ENCODE assay signal across 9 cellular contexts in the genomic region with DNA sequence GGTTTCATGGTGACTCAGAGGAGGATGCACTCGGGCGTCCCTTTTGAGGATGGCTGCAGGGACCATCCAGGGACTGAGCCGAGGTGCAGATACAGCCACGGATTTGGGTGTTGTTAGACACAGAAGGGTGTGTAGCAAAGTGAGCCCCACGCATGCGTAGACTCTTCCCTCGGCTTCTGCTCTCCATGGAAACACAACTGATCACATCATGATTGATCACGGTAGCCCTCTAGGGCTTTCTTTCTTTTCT. TPM values are rescaled to one million over a fixed set of nuclear protein-coding genes. Genes with fewer than 3 reads are reported as not detected.
DNase-seq lines count a peak whose midpoint lies in the region; ATAC-seq, FAIRE-seq and TF ChIP-seq lines count a peak whose summit lies in the region.
"Had no signal": no experiment of that assay in that cellular context is flagged by ENCODE, and none has a peak within 500 bp of the region (broad histone marks: within the 10 kb centered on the region; RNA-seq: fewer than 3 reads in every experiment).

No MANE protein-coding gene starts in this region.

- no peaks in the 10 kb centered on the region for H3K9me1 ChIP-seq in keratinocyte (ENCODE audit: control insufficient read depth, extremely low read depth, insufficient read depth, low read length)

- intact Hi-C loops in Caco-2 (cut with micrococcal nuclease; ENCODE audit: unreplicated experiment): loop anchor here (1.0 kb wide), 1 partner anchor 42 kb away; no protein-coding TSS in a partner anchor
- intact Hi-C loops in ascending aorta (cut with DNase I): no loop called here

- no peaks in the 10 kb centered on the region for H3K9me3 ChIP-seq in Caco-2
- no peaks in the 10 kb centered on the region for H3K9me3 ChIP-seq in HEK293 (ENCODE audit: control insufficient read depth, insufficient read depth, low read depth, low read length)
- no peaks in the 10 kb centered on the region for H3K9me3 ChIP-seq in ascending aorta
- no peaks in the 10 kb centered on the region for H3K9me3 ChIP-seq in keratinocyte (ENCODE audit: control insufficient read depth, low read depth, low read length)

- no peak for ATAC-seq in HG03135 (IDR thresholded peaks at IDR 0.05; ENCODE audit: unreplicated experiment)

- no peaks in the 10 kb centered on the region for H4K20me1 ChIP-seq in keratinocyte (ENCODE audit: control insufficient read depth, extremely low read depth, insufficient read depth, low read length)

- POLR2A ChIA-PET in Caco-2 (lab: Charles Lee): no interaction called here
- POLR2A ChIA-PET in HEK293 (lab: Yijun Ruan, JAX): no interaction called here

- H3K36me3 ChIP-seq in Caco-2 (ENCODE audit: control insufficient read depth, insufficient read depth, low read length): no peaks in the 10 kb centered on the region
- no peaks in the 10 kb centered on the region for H3K36me3 ChIP-seq in HEK293 (ENCODE audit: control insufficient read depth in 2 of 2, insufficient read depth in 1 of 2, low read length in 2 of 2)
- no peaks in the 10 kb centered on the region for H3K36me3 ChIP-seq in ascending aorta
- H3K36me3 ChIP-seq in keratinocyte (ENCODE audit: control insufficient read depth in 2 of 2, extremely low read depth in 1 of 2, insufficient read depth in 2 of 2, low read length in 2 of 2): no peaks in the 10 kb centered on the region

- peaks cover 7% of the 10 kb centered on the region for H3K27me3 Mint-ChIP-seq in Caco-2 (ENCODE audit: insufficient read depth, unreplicated experiment)
- H3K27me3 Mint-ChIP-seq in stimulated activated naive CD8-positive, alpha-beta T cell treated with anti-CD3 and anti-CD28 coated beads, Interleukin-15, Interleukin-2, amounts not matched to agents 100 ng/mL and 50 ng/mL, for 24 hours: peaks cover 84% of the 10 kb centered on the region

- in situ Hi-C loops in KBM-7 (cut with MboI; ENCODE audit: low pct_unique_long_range_greater_than_20kb, low sequenced_read_pairs): no loop called here

- peak overlapping the region; percentile 80 for H3K27ac Mint-ChIP-seq in Caco-2 (ENCODE audit: unreplicated experiment)
- H3K27ac Mint-ChIP-seq in stimulated activated naive CD8-positive, alpha-beta T cell treated with anti-CD3 and anti-CD28 coated beads, Interleukin-15, Interleukin-2, amounts not matched to agents 100 ng/mL and 50 ng/mL, for 24 hours: peak overlapping the region; percentile 93

- CTCF ChIA-PET in Caco-2 (lab: Charles Lee): no interaction called here
- CTCF ChIA-PET in HEK293 (lab: Yijun Ruan, JAX): no interaction called here

- dilution Hi-C loops in keratinocyte (cut with MboI; ENCODE audit: extremely low pct_ligation_motif_present, low sequenced_read_pairs): no loop called here

- peak overlapping the region; percentile 69 for H3K9ac ChIP-seq in keratinocyte (ENCODE audit: control insufficient read depth, extremely low read depth, insufficient read depth, low read length)

- H3K4me1 Mint-ChIP-seq in Caco-2 (ENCODE audit: low read depth, unreplicated experiment): no peaks in the 10 kb centered on the region
- peaks cover 42% of the 10 kb centered on the region for H3K4me1 Mint-ChIP-seq in stimulated activated naive CD8-positive, alpha-beta T cell treated with anti-CD3 and anti-CD28 coated beads, Interleukin-15, Interleukin-2, amounts not matched to agents 100 ng/mL and 50 ng/mL, for 24 hours (ENCODE audit: low read depth)

- peak overlapping the region; percentile 40 for H3K4me3 ChIP-seq in Caco-2 (ENCODE audit: low read depth, low read length)
- H3K4me3 ChIP-seq in HEK293 (ENCODE audit: low read depth, low read length): peak overlapping the region; percentile 61
- peak overlapping the region; percentile 51 to 57 for H3K4me3 ChIP-seq in ascending aorta
- peak overlapping the region; percentile 35 to 74 (median 73) for H3K4me3 ChIP-seq in keratinocyte (ENCODE audit: control insufficient read depth in 2 of 3, extremely low read depth in 1 of 3, insufficient read depth in 2 of 3, low read depth in 1 of 3, low read length in 3 of 3)

- H3K9me3 Mint-ChIP-seq in Caco-2 (ENCODE audit: unreplicated experiment): no peaks in the 10 kb centered on the region
- no peaks in the 10 kb centered on the region for H3K9me3 Mint-ChIP-seq in stimulated activated naive CD8-positive, alpha-beta T cell treated with anti-CD3 and anti-CD28 coated beads, Interleukin-15, Interleukin-2, amounts not matched to agents 100 ng/mL and 50 ng/mL, for 24 hours

- H3K4me1 ChIP-seq in Caco-2: no peaks in the 10 kb centered on the region
- peaks cover 3% of the 10 kb centered on the region for H3K4me1 ChIP-seq in HEK293 (ENCODE audit: control insufficient read depth, insufficient read depth, low read length)
- peaks cover 0 to 15% of the 10 kb centered on the region in 2 donors for H3K4me1 ChIP-seq in ascending aorta
- H3K4me1 ChIP-seq in keratinocyte (ENCODE audit: control insufficient read depth, extremely low read depth, insufficient read depth, low read length): peaks cover 10% of the 10 kb centered on the region

- peak overlapping the region; percentile 83 for H3K4me3 Mint-ChIP-seq in Caco-2 (ENCODE audit: unreplicated experiment)
- H3K4me3 Mint-ChIP-seq in stimulated activated naive CD8-positive, alpha-beta T cell treated with anti-CD3 and anti-CD28 coated beads, Interleukin-15, Interleukin-2, amounts not matched to agents 100 ng/mL and 50 ng/mL, for 24 hours: peak overlapping the region; percentile 90

- DNase-seq in Caco-2: no peak
- DNase-seq in NCI-H748 treated with DMSO at 0.1 percent for 48 hours (lab: John Stamatoyannopoulos, UW): peak; percentile 55
- no peak for DNase-seq in ascending aorta (ENCODE audit: low spot score in 2 of 2)
- no peak for DNase-seq in keratinocyte (ENCODE audit: low read depth, low spot score)
- no peak for DNase-seq in KBM-7

- H2AFZ ChIP-seq in keratinocyte (ENCODE audit: control insufficient read depth, low read length): peak overlapping the region; percentile 77

- FAIRE-seq in keratinocyte (lab: Jason Lieb, UNC): no peak

- TF ChIP-seq CTCF in Caco-2 (IDR thresholded peaks at IDR 0.05; ENCODE audit: insufficient read depth in 1 of 2, low read depth in 1 of 2, low read length in 1 of 2, severe bottlenecking in 1 of 2, unreplicated experiment in 1 of 2) (no peak), HEK293 (tag by site-specific recombination; IDR thresholded peaks at IDR 0.05) (no peak), ascending aorta (IDR thresholded peaks at IDR 0.05) (no peak), keratinocyte (optimal IDR thresholded peaks at IDR 0.05 in 1 of 3, IDR thresholded peaks at IDR 0.05 in 1 of 3, conservative IDR thresholded peaks at IDR 0.05 in 1 of 3; ENCODE audit: extremely low read depth in 1 of 3, insufficient read depth in 2 of 3, low read length in 3 of 3) (no peak)

- H3K79me2 ChIP-seq in keratinocyte (ENCODE audit: control insufficient read depth, insufficient read depth, low read length): no peaks in the 10 kb centered on the region

- TSS peak; percentile 71 for BruUV-seq in Caco-2 (replicated peaks; lab: Mats Ljungman, UMichigan)

- H3K27ac ChIP-seq in HEK293 (ENCODE audit: extremely low read depth, low read depth, low read length) (peak overlapping the region; percentile 72; the same call in 1 of the 2 replicates), ascending aorta (no peak overlapping the region), keratinocyte (ENCODE audit: control insufficient read depth, insufficient read depth, low read length) (no peak overlapping the region)

- peak overlapping the region; percentile 88 for H3K4me2 ChIP-seq in keratinocyte (ENCODE audit: control insufficient read depth, extremely low read depth, insufficient read depth, low read depth, low read length)

- H3K27me3 ChIP-seq in Caco-2 (replicated peaks; ENCODE audit: control insufficient read depth, insufficient read depth, low read length): no peaks in the 10 kb centered on the region
- H3K27me3 ChIP-seq in ascending aorta: no peaks in the 10 kb centered on the region
- H3K27me3 ChIP-seq in keratinocyte (ENCODE audit: control insufficient read depth, extremely low read depth, insufficient read depth, low read length): peaks cover 26% of the 10 kb centered on the region

- H3K36me3 Mint-ChIP-seq in Caco-2 (ENCODE audit: insufficient read depth, unreplicated experiment): peaks cover 15% of the 10 kb centered on the region
- H3K36me3 Mint-ChIP-seq in stimulated activated naive CD8-positive, alpha-beta T cell treated with anti-CD3 and anti-CD28 coated beads, Interleukin-15, Interleukin-2, amounts not matched to agents 100 ng/mL and 50 ng/mL, for 24 hours (ENCODE audit: low read depth): no peaks in the 10 kb centered on the region

TF ChIP-seq in HEK293, 187 proteins besides CTCF, POLR2A, EP300 and RAD21 (continues in another document):
- TF ChIP-seq ZBTB17 (tag by site-specific recombination; IDR thresholded peaks at IDR 0.05): peak; percentile 84

RNA-seq across cellular contexts. Expression of a gene that starts 0.6 kb away (rescaled TPM):
- total RNA-seq in Caco-2 (2022) (5.4 and 7.7 TPM in 2 replicates), ascending aorta (3.8 TPM)
- 1.7 to 2.4 TPM (median 2.2 TPM) in 3 replicates for polyA plus RNA-seq in keratinocyte
- 13.1 TPM for polyA plus RNA-seq in keratinocyte (2011; ENCODE audit: low read depth)
- polyA plus RNA-seq in keratinocyte (2011; cell fraction: cytosol; rRNA removed): 2.6 and 4.4 TPM in 2 replicates
- 5.7 and 6.8 TPM in 2 replicates for polyA plus RNA-seq in keratinocyte (2011; cell fraction: nucleus; rRNA removed)
- polyA plus RNA-seq in keratinocyte (2012; ENCODE audit: low replicate concordance): 1.7 and 6.9 TPM in 2 replicates
- polyA minus RNA-seq in keratinocyte: 0.39 to 0.67 TPM (median 0.59 TPM) in 3 replicates
- 0.77 TPM for polyA minus RNA-seq in keratinocyte (2011; cell fraction: cytosol; rRNA and poly(A)+ RNA removed)
- 1.3 and 3.1 TPM in 2 replicates for polyA minus RNA-seq in keratinocyte (2011; cell fraction: nucleus; rRNA and poly(A)+ RNA removed)
- total RNA-seq: SK-MEL-5 had no signal

RNA-seq across cellular contexts. Expression of a gene that starts 21.3 kb away (rescaled TPM):
- total RNA-seq in Caco-2 (2022): 4.8 and 4.9 TPM in 2 replicates
- total RNA-seq in ascending aorta: not detected
- polyA plus RNA-seq in keratinocyte: 11.8 to 15.7 TPM (median 14.0 TPM) in 3 replicates
- 4.9 TPM for polyA plus RNA-seq in keratinocyte (2011; ENCODE audit: low read depth)
- polyA plus RNA-seq in keratinocyte (2011; cell fraction: cytosol; rRNA removed): 12.0 and 13.7 TPM in 2 replicates
- 33.5 and 35.2 TPM in 2 replicates for polyA plus RNA-seq in keratinocyte (2011; cell fraction: nucleus; rRNA removed)
- polyA plus RNA-seq in keratinocyte (2012; ENCODE audit: low replicate concordance): 8.1 and 11.0 TPM in 2 replicates
- 6.8 to 12.5 TPM (median 7.4 TPM) in 3 replicates for polyA minus RNA-seq in keratinocyte
- polyA minus RNA-seq in keratinocyte (2011; cell fraction: cytosol; rRNA and poly(A)+ RNA removed): 9.2 TPM
- polyA minus RNA-seq in keratinocyte (2011; cell fraction: nucleus; rRNA and poly(A)+ RNA removed): 6.9 and 7.6 TPM in 2 replicates

RNA-seq across cellular contexts. Expression of a gene that starts 40.2 kb away (rescaled TPM):
- total RNA-seq in Caco-2 (2022) (not detected in 2 replicates), ascending aorta (not detected)
- polyA plus RNA-seq in keratinocyte: 12.1 to 38.8 TPM (median 16.4 TPM) in 3 replicates
- 69.8 TPM for polyA plus RNA-seq in keratinocyte (2011; ENCODE audit: low read depth)
- polyA plus RNA-seq in keratinocyte (2011; cell fraction: cytosol; rRNA removed): 25.0 and 34.7 TPM in 2 replicates
- 76.7 and 78.1 TPM in 2 replicates for polyA plus RNA-seq in keratinocyte (2011; cell fraction: nucleus; rRNA removed)
- 10.8 and 136 TPM in 2 replicates for polyA plus RNA-seq in keratinocyte (2012; ENCODE audit: low replicate concordance)
- 4.8 to 21.9 TPM (median 12.4 TPM) in 3 replicates for polyA minus RNA-seq in keratinocyte
- 14.6 TPM for polyA minus RNA-seq in keratinocyte (2011; cell fraction: cytosol; rRNA and poly(A)+ RNA removed)
- 15.8 and 23.7 TPM in 2 replicates for polyA minus RNA-seq in keratinocyte (2011; cell fraction: nucleus; rRNA and poly(A)+ RNA removed)
- total RNA-seq: SK-MEL-5 had no signal
